ENCODE assay signal across 1 cellular context in the genomic region with DNA sequence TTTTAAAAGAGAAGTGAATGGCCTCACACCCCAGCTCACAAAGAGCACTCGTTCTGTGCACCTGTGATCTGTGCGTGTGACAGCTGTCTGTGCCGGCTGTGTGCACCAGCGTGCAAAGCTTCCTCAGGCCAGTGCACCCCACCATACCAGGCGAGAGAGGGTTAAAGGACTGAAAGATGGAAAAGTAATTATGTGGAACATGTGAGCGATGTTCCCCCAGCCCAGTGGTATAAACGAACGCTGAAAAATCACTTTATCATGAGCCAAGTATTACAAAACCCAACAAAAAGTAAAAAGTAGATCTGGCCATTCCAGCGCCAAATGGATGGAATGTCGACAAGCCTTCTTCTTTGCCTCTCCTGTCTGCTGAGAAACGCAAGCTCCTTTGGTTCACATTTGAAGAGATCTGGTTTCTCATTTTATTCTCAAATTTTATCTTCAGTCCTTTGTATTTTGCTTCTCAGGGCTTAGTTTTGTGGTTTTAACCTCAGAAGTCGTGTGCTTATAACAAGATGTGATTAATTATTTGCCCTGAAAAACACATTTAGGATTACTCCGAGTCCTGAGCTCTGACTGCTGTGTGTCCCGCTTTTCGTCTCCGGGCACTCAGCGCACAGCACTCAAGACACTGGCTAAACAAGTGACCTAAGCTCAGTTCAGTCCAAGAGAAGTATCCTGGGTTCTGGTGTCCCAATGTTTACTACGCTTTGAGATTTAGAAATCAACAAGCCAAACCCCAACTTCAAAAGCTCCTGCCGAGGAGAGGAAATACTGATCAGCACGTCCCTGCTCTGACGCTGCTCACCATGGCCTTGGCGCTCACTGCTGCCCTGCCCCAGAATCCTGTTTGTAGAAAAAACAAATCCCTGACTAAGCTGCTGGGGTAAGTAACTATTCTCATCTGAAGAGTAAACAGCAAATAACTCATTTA.
A peak's percentile ranks its signal among the peaks of the same experiment; 100 is the strongest.
TF ChIP-seq lines count a peak whose summit lies in the region.

No MANE protein-coding gene starts in this region.

TF ChIP-seq in HepG2, 621 proteins besides CTCF, POLR2A, EP300 and RAD21 (continued from another document and continues in another):
- TF ChIP-seq, protein P1, sequence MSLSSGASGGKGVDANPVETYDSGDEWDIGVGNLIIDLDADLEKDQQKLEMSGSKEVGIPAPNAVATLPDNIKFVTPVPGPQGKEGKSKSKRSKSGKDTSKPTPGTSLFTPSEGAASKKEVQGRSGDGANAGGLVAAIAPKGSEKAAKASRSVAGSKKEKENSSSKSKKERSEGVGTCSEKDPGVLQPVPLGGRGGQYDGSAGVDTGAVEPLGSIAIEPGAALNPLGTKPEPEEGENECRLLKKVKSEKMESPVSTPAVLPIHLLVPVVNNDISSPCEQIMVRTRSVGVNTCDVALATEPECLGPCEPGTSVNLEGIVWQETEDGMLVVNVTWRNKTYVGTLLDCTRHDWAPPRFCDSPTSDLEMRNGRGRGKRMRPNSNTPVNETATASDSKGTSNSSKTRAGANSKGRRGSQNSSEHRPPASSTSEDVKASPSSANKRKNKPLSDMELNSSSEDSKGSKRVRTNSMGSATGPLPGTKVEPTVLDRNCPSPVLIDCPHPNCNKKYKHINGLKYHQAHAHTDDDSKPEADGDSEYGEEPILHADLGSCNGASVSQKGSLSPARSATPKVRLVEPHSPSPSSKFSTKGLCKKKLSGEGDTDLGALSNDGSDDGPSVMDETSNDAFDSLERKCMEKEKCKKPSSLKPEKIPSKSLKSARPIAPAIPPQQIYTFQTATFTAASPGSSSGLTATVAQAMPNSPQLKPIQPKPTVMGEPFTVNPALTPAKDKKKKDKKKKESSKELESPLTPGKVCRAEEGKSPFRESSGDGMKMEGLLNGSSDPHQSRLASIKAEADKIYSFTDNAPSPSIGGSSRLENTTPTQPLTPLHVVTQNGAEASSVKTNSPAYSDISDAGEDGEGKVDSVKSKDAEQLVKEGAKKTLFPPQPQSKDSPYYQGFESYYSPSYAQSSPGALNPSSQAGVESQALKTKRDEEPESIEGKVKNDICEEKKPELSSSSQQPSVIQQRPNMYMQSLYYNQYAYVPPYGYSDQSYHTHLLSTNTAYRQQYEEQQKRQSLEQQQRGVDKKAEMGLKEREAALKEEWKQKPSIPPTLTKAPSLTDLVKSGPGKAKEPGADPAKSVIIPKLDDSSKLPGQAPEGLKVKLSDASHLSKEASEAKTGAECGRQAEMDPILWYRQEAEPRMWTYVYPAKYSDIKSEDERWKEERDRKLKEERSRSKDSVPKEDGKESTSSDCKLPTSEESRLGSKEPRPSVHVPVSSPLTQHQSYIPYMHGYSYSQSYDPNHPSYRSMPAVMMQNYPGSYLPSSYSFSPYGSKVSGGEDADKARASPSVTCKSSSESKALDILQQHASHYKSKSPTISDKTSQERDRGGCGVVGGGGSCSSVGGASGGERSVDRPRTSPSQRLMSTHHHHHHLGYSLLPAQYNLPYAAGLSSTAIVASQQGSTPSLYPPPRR (CRISPR knock-in tag; IDR thresholded peaks at IDR 0.05; ENCODE audit: borderline replicate concordance): peak; percentile 77; the same call in 1 of the 2 replicates
- no peak for TF ChIP-seq ZNF235 (CRISPR knock-in tag; IDR thresholded peaks at IDR 0.05; ENCODE audit: borderline replicate concordance)
- no peak for TF ChIP-seq ZKSCAN8 (CRISPR knock-in tag; IDR thresholded peaks at IDR 0.05; ENCODE audit: borderline replicate concordance)
- no peak for TF ChIP-seq ZNF776 (CRISPR knock-in tag; IDR thresholded peaks at IDR 0.05)
- TF ChIP-seq ZNF10 (CRISPR knock-in tag; IDR thresholded peaks at IDR 0.05; ENCODE audit: borderline replicate concordance, low read depth): no peak
- TF ChIP-seq ERF (CRISPR knock-in tag; IDR thresholded peaks at IDR 0.05): peak; percentile 71; the same call in 1 of the 2 replicates
- no peak for TF ChIP-seq ZNF441 (CRISPR knock-in tag; IDR thresholded peaks at IDR 0.05; ENCODE audit: borderline replicate concordance)
- TF ChIP-seq, protein P2, sequence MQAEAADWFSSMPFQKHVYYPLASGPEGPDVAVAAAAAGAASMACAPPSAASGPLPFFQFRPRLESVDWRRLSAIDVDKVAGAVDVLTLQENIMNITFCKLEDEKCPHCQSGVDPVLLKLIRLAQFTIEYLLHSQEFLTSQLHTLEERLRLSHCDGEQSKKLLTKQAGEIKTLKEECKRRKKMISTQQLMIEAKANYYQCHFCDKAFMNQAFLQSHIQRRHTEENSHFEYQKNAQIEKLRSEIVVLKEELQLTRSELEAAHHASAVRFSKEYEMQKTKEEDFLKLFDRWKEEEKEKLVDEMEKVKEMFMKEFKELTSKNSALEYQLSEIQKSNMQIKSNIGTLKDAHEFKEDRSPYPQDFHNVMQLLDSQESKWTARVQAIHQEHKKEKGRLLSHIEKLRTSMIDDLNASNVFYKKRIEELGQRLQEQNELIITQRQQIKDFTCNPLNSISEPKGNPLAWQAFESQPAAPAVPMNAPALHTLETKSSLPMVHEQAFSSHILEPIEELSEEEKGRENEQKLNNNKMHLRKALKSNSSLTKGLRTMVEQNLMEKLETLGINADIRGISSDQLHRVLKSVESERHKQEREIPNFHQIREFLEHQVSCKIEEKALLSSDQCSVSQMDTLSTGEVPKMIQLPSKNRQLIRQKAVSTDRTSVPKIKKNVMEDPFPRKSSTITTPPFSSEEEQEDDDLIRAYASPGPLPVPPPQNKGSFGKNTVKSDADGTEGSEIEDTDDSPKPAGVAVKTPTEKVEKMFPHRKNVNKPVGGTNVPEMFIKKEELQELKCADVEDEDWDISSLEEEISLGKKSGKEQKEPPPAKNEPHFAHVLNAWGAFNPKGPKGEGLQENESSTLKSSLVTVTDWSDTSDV (CRISPR knock-in tag; IDR thresholded peaks at IDR 0.05): no peak
- no peak for TF ChIP-seq TRIM24 (CRISPR knock-in tag; IDR thresholded peaks at IDR 0.05)
- TF ChIP-seq, protein P3, sequence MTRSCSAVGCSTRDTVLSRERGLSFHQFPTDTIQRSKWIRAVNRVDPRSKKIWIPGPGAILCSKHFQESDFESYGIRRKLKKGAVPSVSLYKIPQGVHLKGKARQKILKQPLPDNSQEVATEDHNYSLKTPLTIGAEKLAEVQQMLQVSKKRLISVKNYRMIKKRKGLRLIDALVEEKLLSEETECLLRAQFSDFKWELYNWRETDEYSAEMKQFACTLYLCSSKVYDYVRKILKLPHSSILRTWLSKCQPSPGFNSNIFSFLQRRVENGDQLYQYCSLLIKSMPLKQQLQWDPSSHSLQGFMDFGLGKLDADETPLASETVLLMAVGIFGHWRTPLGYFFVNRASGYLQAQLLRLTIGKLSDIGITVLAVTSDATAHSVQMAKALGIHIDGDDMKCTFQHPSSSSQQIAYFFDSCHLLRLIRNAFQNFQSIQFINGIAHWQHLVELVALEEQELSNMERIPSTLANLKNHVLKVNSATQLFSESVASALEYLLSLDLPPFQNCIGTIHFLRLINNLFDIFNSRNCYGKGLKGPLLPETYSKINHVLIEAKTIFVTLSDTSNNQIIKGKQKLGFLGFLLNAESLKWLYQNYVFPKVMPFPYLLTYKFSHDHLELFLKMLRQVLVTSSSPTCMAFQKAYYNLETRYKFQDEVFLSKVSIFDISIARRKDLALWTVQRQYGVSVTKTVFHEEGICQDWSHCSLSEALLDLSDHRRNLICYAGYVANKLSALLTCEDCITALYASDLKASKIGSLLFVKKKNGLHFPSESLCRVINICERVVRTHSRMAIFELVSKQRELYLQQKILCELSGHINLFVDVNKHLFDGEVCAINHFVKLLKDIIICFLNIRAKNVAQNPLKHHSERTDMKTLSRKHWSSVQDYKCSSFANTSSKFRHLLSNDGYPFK (CRISPR knock-in tag; IDR thresholded peaks at IDR 0.05; ENCODE audit: borderline replicate concordance): no peak
- no peak for TF ChIP-seq STAG1 (CRISPR knock-in tag; IDR thresholded peaks at IDR 0.05)
- no peak for TF ChIP-seq ZNF619 (CRISPR knock-in tag; IDR thresholded peaks at IDR 0.05)
- no peak for TF ChIP-seq ZNF841 (CRISPR knock-in tag; IDR thresholded peaks at IDR 0.05; ENCODE audit: borderline replicate concordance)
- TF ChIP-seq, protein P4, sequence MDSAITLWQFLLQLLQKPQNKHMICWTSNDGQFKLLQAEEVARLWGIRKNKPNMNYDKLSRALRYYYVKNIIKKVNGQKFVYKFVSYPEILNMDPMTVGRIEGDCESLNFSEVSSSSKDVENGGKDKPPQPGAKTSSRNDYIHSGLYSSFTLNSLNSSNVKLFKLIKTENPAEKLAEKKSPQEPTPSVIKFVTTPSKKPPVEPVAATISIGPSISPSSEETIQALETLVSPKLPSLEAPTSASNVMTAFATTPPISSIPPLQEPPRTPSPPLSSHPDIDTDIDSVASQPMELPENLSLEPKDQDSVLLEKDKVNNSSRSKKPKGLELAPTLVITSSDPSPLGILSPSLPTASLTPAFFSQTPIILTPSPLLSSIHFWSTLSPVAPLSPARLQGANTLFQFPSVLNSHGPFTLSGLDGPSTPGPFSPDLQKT (CRISPR knock-in tag; IDR thresholded peaks at IDR 0.05; ENCODE audit: borderline replicate concordance): no peak
- TF ChIP-seq SP5 (CRISPR knock-in tag; IDR thresholded peaks at IDR 0.05; ENCODE audit: borderline replicate concordance, low read depth): peak; percentile 53; the same call in 1 of the 2 replicates
- TF ChIP-seq, protein P5, sequence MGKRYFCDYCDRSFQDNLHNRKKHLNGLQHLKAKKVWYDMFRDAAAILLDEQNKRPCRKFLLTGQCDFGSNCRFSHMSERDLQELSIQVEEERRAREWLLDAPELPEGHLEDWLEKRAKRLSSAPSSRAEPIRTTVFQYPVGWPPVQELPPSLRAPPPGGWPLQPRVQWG (CRISPR knock-in tag; IDR thresholded peaks at IDR 0.05; ENCODE audit: borderline replicate concordance, low read depth): no peak
- TF ChIP-seq ZNF839 (CRISPR knock-in tag; IDR thresholded peaks at IDR 0.05; ENCODE audit: borderline replicate concordance): no peak
- no peak for TF ChIP-seq FLYWCH1 (CRISPR knock-in tag; IDR thresholded peaks at IDR 0.05)
- no peak for TF ChIP-seq GZF1 (CRISPR knock-in tag; IDR thresholded peaks at IDR 0.05)
- TF ChIP-seq POGZ (CRISPR knock-in tag; IDR thresholded peaks at IDR 0.05): peak; percentile 24; the same call in 1 of the 2 replicates
- no peak for TF ChIP-seq ZNF263 (CRISPR knock-in tag; IDR thresholded peaks at IDR 0.05)
- TF ChIP-seq RFX3 (CRISPR knock-in tag; IDR thresholded peaks at IDR 0.05): no peak
- TF ChIP-seq, protein P6, sequence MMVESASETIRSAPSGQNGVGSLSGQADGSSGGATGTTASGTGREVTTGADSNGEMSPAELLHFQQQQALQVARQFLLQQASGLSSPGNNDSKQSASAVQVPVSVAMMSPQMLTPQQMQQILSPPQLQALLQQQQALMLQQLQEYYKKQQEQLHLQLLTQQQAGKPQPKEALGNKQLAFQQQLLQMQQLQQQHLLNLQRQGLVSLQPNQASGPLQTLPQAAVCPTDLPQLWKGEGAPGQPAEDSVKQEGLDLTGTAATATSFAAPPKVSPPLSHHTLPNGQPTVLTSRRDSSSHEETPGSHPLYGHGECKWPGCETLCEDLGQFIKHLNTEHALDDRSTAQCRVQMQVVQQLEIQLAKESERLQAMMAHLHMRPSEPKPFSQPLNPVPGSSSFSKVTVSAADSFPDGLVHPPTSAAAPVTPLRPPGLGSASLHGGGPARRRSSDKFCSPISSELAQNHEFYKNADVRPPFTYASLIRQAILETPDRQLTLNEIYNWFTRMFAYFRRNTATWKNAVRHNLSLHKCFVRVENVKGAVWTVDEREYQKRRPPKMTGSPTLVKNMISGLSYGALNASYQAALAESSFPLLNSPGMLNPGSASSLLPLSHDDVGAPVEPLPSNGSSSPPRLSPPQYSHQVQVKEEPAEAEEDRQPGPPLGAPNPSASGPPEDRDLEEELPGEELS (CRISPR knock-in tag; IDR thresholded peaks at IDR 0.05): peak; percentile 99
- no peak for TF ChIP-seq DNMT1 (CRISPR knock-in tag; IDR thresholded peaks at IDR 0.05)
- TF ChIP-seq, protein P7, sequence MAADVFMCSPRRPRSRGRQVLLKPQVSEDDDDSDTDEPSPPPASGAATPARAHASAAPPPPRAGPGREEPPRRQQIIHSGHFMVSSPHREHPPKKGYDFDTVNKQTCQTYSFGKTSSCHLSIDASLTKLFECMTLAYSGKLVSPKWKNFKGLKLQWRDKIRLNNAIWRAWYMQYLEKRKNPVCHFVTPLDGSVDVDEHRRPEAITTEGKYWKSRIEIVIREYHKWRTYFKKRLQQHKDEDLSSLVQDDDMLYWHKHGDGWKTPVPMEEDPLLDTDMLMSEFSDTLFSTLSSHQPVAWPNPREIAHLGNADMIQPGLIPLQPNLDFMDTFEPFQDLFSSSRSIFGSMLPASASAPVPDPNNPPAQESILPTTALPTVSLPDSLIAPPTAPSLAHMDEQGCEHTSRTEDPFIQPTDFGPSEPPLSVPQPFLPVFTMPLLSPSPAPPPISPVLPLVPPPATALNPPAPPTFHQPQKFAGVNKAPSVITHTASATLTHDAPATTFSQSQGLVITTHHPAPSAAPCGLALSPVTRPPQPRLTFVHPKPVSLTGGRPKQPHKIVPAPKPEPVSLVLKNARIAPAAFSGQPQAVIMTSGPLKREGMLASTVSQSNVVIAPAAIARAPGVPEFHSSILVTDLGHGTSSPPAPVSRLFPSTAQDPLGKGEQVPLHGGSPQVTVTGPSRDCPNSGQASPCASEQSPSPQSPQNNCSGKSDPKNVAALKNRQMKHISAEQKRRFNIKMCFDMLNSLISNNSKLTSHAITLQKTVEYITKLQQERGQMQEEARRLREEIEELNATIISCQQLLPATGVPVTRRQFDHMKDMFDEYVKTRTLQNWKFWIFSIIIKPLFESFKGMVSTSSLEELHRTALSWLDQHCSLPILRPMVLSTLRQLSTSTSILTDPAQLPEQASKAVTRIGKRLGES (CRISPR knock-in tag; IDR thresholded peaks at IDR 0.05; ENCODE audit: borderline replicate concordance): no peak
- TF ChIP-seq ZBTB42 (CRISPR knock-in tag; IDR thresholded peaks at IDR 0.05): no peak
- TF ChIP-seq ZNF383 (CRISPR knock-in tag; IDR thresholded peaks at IDR 0.05; ENCODE audit: borderline replicate concordance): no peak
- TF ChIP-seq TCF7 (IDR thresholded peaks at IDR 0.05; ENCODE audit: low read depth): peak; percentile 94
- TF ChIP-seq HNF4G (IDR thresholded peaks at IDR 0.05; ENCODE audit: borderline replicate concordance, low read depth, low read length): no peak
- TF ChIP-seq HNF4G (CRISPR knock-in tag; IDR thresholded peaks at IDR 0.05; ENCODE audit: borderline replicate concordance, low read depth): no peak
- TF ChIP-seq ZNF432 (CRISPR knock-in tag; IDR thresholded peaks at IDR 0.05; ENCODE audit: borderline replicate concordance): no peak
- TF ChIP-seq, protein P8, sequence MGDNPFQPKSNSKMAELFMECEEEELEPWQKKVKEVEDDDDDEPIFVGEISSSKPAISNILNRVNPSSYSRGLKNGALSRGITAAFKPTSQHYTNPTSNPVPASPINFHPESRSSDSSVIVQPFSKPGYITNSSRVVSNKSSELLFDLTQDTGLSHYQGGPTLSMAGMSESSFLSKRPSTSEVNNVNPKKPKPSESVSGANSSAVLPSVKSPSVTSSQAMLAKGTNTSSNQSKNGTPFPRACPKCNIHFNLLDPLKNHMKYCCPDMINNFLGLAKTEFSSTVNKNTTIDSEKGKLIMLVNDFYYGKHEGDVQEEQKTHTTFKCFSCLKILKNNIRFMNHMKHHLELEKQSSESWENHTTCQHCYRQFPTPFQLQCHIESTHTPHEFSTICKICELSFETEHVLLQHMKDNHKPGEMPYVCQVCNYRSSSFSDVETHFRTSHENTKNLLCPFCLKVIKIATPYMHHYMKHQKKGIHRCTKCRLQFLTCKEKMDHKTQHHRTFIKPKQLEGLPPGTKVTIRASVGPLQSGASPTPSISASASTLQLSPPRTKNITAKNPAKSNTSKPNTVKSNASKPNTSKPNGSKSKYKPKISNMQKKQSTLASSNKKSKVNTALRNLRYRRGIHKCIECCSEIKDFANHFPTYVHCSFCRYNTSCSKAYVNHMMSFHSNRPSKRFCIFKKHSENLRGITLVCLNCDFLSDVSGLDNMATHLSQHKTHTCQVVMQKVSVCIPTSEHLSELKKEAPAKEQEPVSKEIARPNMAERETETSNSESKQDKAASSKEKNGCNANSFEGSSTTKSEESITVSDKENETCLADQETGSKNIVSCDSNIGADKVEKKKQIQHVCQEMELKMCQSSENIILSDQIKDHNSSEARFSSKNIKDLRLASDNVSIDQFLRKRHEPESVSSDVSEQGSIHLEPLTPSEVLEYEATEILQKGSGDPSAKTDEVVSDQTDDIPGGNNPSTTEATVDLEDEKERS (CRISPR knock-in tag; IDR thresholded peaks at IDR 0.05): peak; percentile 45; the same call in 1 of the 2 replicates
- TF ChIP-seq ZNF547 (CRISPR knock-in tag; IDR thresholded peaks at IDR 0.05): no peak
